11 cellular contexts compared by ENCODE assay signal in the genomic region with DNA sequence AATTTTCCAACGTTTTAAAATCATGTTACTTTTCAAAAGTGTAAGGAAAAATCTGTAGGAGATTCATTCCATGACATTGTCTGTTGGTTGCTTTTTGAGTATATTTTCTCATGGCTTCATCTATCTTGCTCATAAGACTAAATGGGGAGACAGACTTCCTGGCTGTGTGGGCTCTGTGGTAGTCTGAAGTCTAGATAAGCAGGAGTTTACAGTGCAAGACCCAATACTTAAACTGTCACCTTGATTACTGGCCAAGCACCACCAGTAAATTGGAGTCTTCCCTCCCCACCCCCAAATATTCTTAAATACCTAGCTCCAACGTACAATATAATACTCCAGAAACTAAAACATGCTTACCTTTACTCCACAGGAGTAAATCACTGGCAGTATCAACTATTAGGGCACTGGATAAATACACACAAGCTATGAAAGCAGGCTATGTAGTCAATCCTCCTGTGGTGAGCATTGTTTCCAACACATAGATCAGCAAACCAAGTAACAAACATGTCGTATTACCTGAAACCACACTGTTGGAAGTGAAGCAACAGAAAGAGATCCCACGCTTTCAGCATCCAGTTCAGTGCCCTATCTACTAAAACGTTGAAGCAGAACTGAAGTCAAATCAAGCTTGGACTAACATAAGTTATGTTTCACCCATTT. TPM values are rescaled to one million over a fixed set of nuclear protein-coding genes. Genes with fewer than 3 reads are reported as not detected.
DNase-seq lines count a peak whose midpoint lies in the region; ATAC-seq and FAIRE-seq lines count a peak whose summit lies in the region.
"Had no signal": no experiment of that assay in that cellular context is flagged by ENCODE, and none has a peak within 500 bp of the region (broad histone marks: within the 10 kb centered on the region; RNA-seq: fewer than 3 reads in every experiment).

No MANE protein-coding gene starts in this region.

- H2BK120ac ChIP-seq in neuronal stem cell (ENCODE audit: low read depth, low read length) = no peak overlapping the region

- H3K4me1 Mint-ChIP-seq in activated CD4-positive, alpha-beta memory T cell treated with anti-CD3 and anti-CD28 coated beads, Interleukin-2, amount 10 ng/mL, durations not matched to agents 7 days and 5 days = peaks cover 78% of the 10 kb centered on the region
- peaks cover 90 to 98% of the 10 kb centered on the region in 2 donors for H3K4me1 Mint-ChIP-seq in immature natural killer cell

- no peaks in the 10 kb centered on the region for H3K9me3 Mint-ChIP-seq in activated CD4-positive, alpha-beta memory T cell treated with anti-CD3 and anti-CD28 coated beads, Interleukin-2, amount 10 ng/mL, durations not matched to agents 7 days and 5 days
- H3K9me3 Mint-ChIP-seq in immature natural killer cell = no peaks in the 10 kb centered on the region
- H3K9me3 Mint-ChIP-seq: CD14-positive monocyte had no signal

- H3K9me3 ChIP-seq in neuronal stem cell (replicated peaks in 1 of 2; ENCODE audit: control insufficient read depth in 2 of 2, insufficient read depth in 1 of 2, low read depth in 1 of 2, low read length in 2 of 2) = no peaks in the 10 kb centered on the region
- H3K9me3 ChIP-seq: uterus had no signal

- H3K27me3 Mint-ChIP-seq in activated CD4-positive, alpha-beta memory T cell treated with anti-CD3 and anti-CD28 coated beads, Interleukin-2, amount 10 ng/mL, durations not matched to agents 7 days and 5 days = no peaks in the 10 kb centered on the region
- peaks cover 0 to 7% (median 4%) of the 10 kb centered on the region in 3 donors for H3K27me3 Mint-ChIP-seq in immature natural killer cell (ENCODE audit: low read depth in 3 of 3)

- no peak for ATAC-seq in GM21723 (IDR thresholded peaks at IDR 0.05; ENCODE audit: unreplicated experiment)

- H3K4me1 ChIP-seq in ACC112 (ENCODE audit: control insufficient read depth, insufficient read depth, low read length, unreplicated experiment) (peaks cover 58% of the 10 kb centered on the region), neuronal stem cell (ENCODE audit: control insufficient read depth in 2 of 2, insufficient read depth in 1 of 2, low read depth in 1 of 2, low read length in 2 of 2) (peaks cover 5 to 21% of the 10 kb centered on the region in 2 donors)

- no peak overlapping the region for H2BK5ac ChIP-seq in neuronal stem cell (ENCODE audit: low read length)

- POLR2A ChIA-PET in activated CD4-positive, alpha-beta memory T cell treated with anti-CD3 and anti-CD28 coated beads, Interleukin-2, amount 10 ng/mL, durations not matched to agents 7 days and 5 days (lab: Charles Lee) = interaction anchor here (1.0 to 3.6 kb wide), 10 partner anchors 10 to 61 kb away, joined by 3 to 31 read pairs (median 3); partner anchors contain the start of gene HNRNPDL

- DNase-seq in GM19239 (ENCODE audit: insufficient read length, low spot score) (no peak), immature natural killer cell (no peak), DMS153 treated with DMSO at 0.1 percent for 48 hours (lab: John Stamatoyannopoulos, UW; ENCODE audit: unreplicated experiment) (no peak), neuronal stem cell (ENCODE audit: low spot score) (no peak), germinal center (ENCODE audit: low spot score) (no peak)
- DNase-seq in activated CD4-positive, alpha-beta memory T cell treated with anti-CD3 and anti-CD28 coated beads, Interleukin-2, amount 10 ng/mL, durations not matched to agents 7 days and 5 days = no peak
- DNase-seq: cerebellar nuclear complex, uterus had no signal

- no peaks in the 10 kb centered on the region for H3K79me1 ChIP-seq in neuronal stem cell (ENCODE audit: low read depth, low read length)

- WGBS in neuronal stem cell (ENCODE audit: extremely low coverage in 2 of 2, insufficient read length in 2 of 2, insufficient replicate concordance in 1 of 2), 2 donors = no CpG with 5 or more reads among the region's 5 CpGs

- H3K9ac ChIP-seq in neuronal stem cell (ENCODE audit: low read depth, low read length, poor library complexity) = no peak overlapping the region

- H3K27ac Mint-ChIP-seq in activated CD4-positive, alpha-beta memory T cell treated with anti-CD3 and anti-CD28 coated beads, Interleukin-2, amount 10 ng/mL, durations not matched to agents 7 days and 5 days = peak overlapping the region; percentile 60
- peak overlapping the region; percentile 15 to 81 (median 60) for H3K27ac Mint-ChIP-seq in immature natural killer cell

- H3K4ac ChIP-seq in neuronal stem cell (ENCODE audit: low read length) = no peak overlapping the region

- H3K23ac ChIP-seq in neuronal stem cell (ENCODE audit: low read depth, low read length, poor library complexity) = no peak overlapping the region

- no peak overlapping the region for H2BK15ac ChIP-seq in neuronal stem cell (ENCODE audit: low read length)

- no peak overlapping the region for H3K4me2 ChIP-seq in neuronal stem cell (ENCODE audit: insufficient read depth, low read length, poor library complexity, severe bottlenecking)

- H3K4me3 Mint-ChIP-seq in activated CD4-positive, alpha-beta memory T cell treated with anti-CD3 and anti-CD28 coated beads, Interleukin-2, amount 10 ng/mL, durations not matched to agents 7 days and 5 days = no peak overlapping the region
- H3K4me3 Mint-ChIP-seq in immature natural killer cell = peak overlapping the region; percentile 9 to 66 (median 46)
- H3K4me3 Mint-ChIP-seq: CD14-positive monocyte had no signal

- H4K8ac ChIP-seq in neuronal stem cell (ENCODE audit: low read depth, low read length) = no peak overlapping the region

- H3K27me3 ChIP-seq in ACC112 (ENCODE audit: insufficient read depth, low read length) = no peaks in the 10 kb centered on the region
- no peaks in the 10 kb centered on the region for H3K27me3 ChIP-seq in neuronal stem cell (ENCODE audit: control insufficient read depth in 3 of 3, insufficient read depth in 3 of 3, low read depth in 1 of 3, low read length in 3 of 3)
- H3K27me3 ChIP-seq: uterus had no signal

- no peak overlapping the region for H3K14ac ChIP-seq in neuronal stem cell (ENCODE audit: low read length)

- peaks cover 74% of the 10 kb centered on the region for H3K36me3 Mint-ChIP-seq in activated CD4-positive, alpha-beta memory T cell treated with anti-CD3 and anti-CD28 coated beads, Interleukin-2, amount 10 ng/mL, durations not matched to agents 7 days and 5 days (ENCODE audit: low read depth)
- H3K36me3 Mint-ChIP-seq in immature natural killer cell = peaks cover 0 to 18% (median 8%) of the 10 kb centered on the region in 3 donors

- H2AFZ ChIP-seq in ACC112 (ENCODE audit: low read length, unreplicated experiment) (no peak overlapping the region), neuronal stem cell (ENCODE audit: low read length) (no peak overlapping the region)

- H3K18ac ChIP-seq in neuronal stem cell (ENCODE audit: low read length) = no peak overlapping the region

- H2BK12ac ChIP-seq in neuronal stem cell (ENCODE audit: low read length) = no peak overlapping the region

- no peak overlapping the region for H3K27ac ChIP-seq in ACC112 (ENCODE audit: low read depth, low read length)
- no peak overlapping the region for H3K27ac ChIP-seq in neuronal stem cell (replicated peaks; ENCODE audit: low read length)
- H3K27ac ChIP-seq: uterus had no signal

- H3K79me2 ChIP-seq in ACC112 (ENCODE audit: control insufficient read depth, insufficient read depth, low read length, unreplicated experiment) = peaks cover 98% of the 10 kb centered on the region

- peak; percentile 76 for FAIRE-seq in GM19239 (lab: Jason Lieb, UNC)

- H3K36me3 ChIP-seq in ACC112 (ENCODE audit: insufficient read depth, low read length) = peaks cover 45% of the 10 kb centered on the region
- H3K36me3 ChIP-seq in neuronal stem cell (replicated peaks in 1 of 2; ENCODE audit: control insufficient read depth in 2 of 2, insufficient read depth in 2 of 2, low read length in 2 of 2) = peaks cover 6 to 100% of the 10 kb centered on the region in 2 donors
- H3K36me3 ChIP-seq: uterus had no signal

- CTCF ChIA-PET in activated CD4-positive, alpha-beta memory T cell treated with anti-CD3 and anti-CD28 coated beads, Interleukin-2, amount 10 ng/mL, durations not matched to agents 7 days and 5 days (lab: Charles Lee) = interaction anchor here (1.5 to 1.8 kb wide), 2 partner anchors 13 to 62 kb away, joined by 3 to 5 read pairs; no protein-coding TSS in a partner anchor

- H3K4me3 ChIP-seq in ACC112 (ENCODE audit: low read depth, low read length) (peak overlapping the region; percentile 38), neuronal stem cell (ENCODE audit: low read length in 2 of 2) (no peak overlapping the region)
- H3K4me3 ChIP-seq: uterus had no signal

- H4K91ac ChIP-seq in neuronal stem cell (ENCODE audit: low read depth, low read length, poor library complexity) = no peak overlapping the region

- no peak overlapping the region for H2AK5ac ChIP-seq in neuronal stem cell (ENCODE audit: low read depth, low read length)

RNA-seq across cellular contexts. Expression of gene HNRNPD, which starts 6.2 kb away (rescaled TPM):
- total RNA-seq in activated CD4-positive, alpha-beta memory T cell treated with anti-CD3 and anti-CD28 coated beads, Interleukin-2, amount 10 ng/mL, durations not matched to agents 7 days and 5 days = 100 to 1,000 TPM; 355 to 366 TPM
- polyA plus RNA-seq in immature natural killer cell = 100 to 1,000 TPM; 133 to 287 (median 221) TPM
- polyA plus RNA-seq in neuronal stem cell (2013, experiment 1 of 2) = 558 TPM
- 549 TPM for polyA plus RNA-seq in neuronal stem cell (2013, experiment 2 of 2)
